Comparison of ENCODE assay signal across 8 cellular contexts in the genomic region with DNA sequence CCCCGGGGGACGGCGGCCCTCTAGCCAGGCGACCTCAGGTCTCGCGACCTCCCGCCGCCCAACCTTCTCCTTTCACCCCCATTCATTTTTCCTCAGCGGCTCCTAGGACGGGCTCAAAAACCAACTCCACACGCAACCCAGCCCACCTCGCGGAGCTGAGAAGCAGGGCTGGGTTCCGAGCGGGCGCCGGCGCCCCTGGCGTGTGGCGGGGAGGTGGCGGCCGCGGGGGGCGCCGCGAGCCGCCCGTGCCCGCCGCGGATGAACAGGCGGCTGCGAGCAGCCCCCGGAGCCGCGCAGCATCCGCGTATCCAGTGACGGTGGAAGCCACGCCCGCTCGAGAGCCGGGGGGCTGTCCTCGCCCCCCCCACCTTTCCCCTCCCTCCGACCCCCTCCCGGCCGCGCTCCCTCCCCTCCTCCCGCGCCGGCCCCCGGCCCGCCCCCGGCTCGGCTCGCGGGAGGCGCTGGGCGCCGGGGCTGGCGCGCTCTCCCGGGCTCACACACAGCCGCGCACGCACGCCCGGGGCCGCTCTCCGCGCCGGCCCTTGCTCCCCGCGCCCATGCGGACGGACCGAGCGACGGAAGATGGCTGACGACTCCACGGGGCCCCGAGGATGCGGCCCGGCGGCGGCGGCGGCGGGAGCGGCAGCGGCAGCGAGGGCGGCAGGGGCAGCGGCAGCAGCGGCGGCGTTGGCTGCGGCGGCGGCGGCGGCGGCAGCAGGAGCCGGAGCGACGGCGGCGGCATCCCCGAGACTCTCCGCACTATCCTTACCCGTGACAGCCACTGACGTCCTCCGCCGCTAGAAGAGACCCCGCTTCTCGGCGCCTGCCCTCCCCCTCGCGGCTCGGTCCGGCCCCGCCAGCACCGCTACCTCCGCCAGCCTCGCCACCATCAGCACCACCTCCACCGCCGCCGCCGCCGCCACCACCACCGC. TPM values are rescaled to one million over a fixed set of nuclear protein-coding genes. Genes with fewer than 3 reads are reported as not detected.
DNase-seq lines count a peak whose midpoint lies in the region; ATAC-seq and TF ChIP-seq lines count a peak whose summit lies in the region.

A gene with protein sequence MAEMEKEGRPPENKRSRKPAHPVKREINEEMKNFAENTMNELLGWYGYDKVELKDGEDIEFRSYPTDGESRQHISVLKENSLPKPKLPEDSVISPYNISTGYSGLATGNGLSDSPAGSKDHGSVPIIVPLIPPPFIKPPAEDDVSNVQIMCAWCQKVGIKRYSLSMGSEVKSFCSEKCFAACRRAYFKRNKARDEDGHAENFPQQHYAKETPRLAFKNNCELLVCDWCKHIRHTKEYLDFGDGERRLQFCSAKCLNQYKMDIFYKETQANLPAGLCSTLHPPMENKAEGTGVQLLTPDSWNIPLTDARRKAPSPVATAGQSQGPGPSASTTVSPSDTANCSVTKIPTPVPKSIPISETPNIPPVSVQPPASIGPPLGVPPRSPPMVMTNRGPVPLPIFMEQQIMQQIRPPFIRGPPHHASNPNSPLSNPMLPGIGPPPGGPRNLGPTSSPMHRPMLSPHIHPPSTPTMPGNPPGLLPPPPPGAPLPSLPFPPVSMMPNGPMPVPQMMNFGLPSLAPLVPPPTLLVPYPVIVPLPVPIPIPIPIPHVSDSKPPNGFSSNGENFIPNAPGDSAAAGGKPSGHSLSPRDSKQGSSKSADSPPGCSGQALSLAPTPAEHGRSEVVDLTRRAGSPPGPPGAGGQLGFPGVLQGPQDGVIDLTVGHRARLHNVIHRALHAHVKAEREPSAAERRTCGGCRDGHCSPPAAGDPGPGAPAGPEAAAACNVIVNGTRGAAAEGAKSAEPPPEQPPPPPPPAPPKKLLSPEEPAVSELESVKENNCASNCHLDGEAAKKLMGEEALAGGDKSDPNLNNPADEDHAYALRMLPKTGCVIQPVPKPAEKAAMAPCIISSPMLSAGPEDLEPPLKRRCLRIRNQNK (plus strand): TSS at position 482 of the 932 bp plus-strand sequence. CDS start 500 bp downstream, outside the sequence.

- no peaks in the 10 kb centered on the region for H3K36me3 ChIP-seq in naive thymus-derived CD4-positive, alpha-beta T cell (ENCODE audit: control insufficient read depth in 2 of 3, insufficient read depth in 3 of 3, low read length in 3 of 3)
- H3K36me3 ChIP-seq in tibial artery: no peaks in the 10 kb centered on the region

- POLR2A ChIA-PET in naive thymus-derived CD4-positive, alpha-beta T cell (lab: Charles Lee): interaction anchor here (2.0 kb wide), 1 partner anchor 30 kb away, joined by 10 read pairs; a partner anchor contains a TSS

- H3K4me3 ChIP-seq in naive thymus-derived CD4-positive, alpha-beta T cell (ENCODE audit: low read length): peak within 1 kb of the TSS; percentile 59
- H3K4me3 ChIP-seq in tibial artery: peak within 1 kb of the TSS; percentile 76 to 89

- ATAC-seq in HG02623 (IDR thresholded peaks at IDR 0.05; ENCODE audit: unreplicated experiment): peak; percentile 40
- peak; percentile 58 for ATAC-seq in naive thymus-derived CD4-positive, alpha-beta T cell
- no peak for ATAC-seq in HG03139 (IDR thresholded peaks at IDR 0.05; ENCODE audit: unreplicated experiment)

- peaks cover 11 to 22% (median 20%) of the 10 kb centered on the region in 7 donors for H3K4me1 Mint-ChIP-seq in naive thymus-derived CD4-positive, alpha-beta T cell

- H3K36me3 Mint-ChIP-seq in naive thymus-derived CD4-positive, alpha-beta T cell: peaks cover 0 to 5% (median 0%) of the 10 kb centered on the region in 5 donors

- H3K27ac Mint-ChIP-seq in naive thymus-derived CD4-positive, alpha-beta T cell: peak within 1 kb of the TSS in 4 of 9 donors; percentile 7 to 39 (median 34)

- peaks cover 32 to 52% (median 43%) of the 10 kb centered on the region in 5 donors for H3K27me3 Mint-ChIP-seq in naive thymus-derived CD4-positive, alpha-beta T cell

- intact Hi-C loops in naive thymus-derived CD4-positive, alpha-beta T cell (cut with micrococcal nuclease): loop anchor here (1.0 to 10.0 kb wide), 4 partner anchors 31 to 185 kb away; a partner anchor contains a TSS
- intact Hi-C loops in tibial artery (cut with DNase I; ENCODE audit: low total_unique reads): loop anchor here (5.0 kb wide), 2 partner anchors 52 to 72 kb away; no protein-coding TSS in a partner anchor

- no peaks in the 10 kb centered on the region for H3K9me3 ChIP-seq in naive thymus-derived CD4-positive, alpha-beta T cell (ENCODE audit: control insufficient read depth in 2 of 3, low read length in 3 of 3)
- no peaks in the 10 kb centered on the region for H3K9me3 ChIP-seq in tibial artery

- peak within 1 kb of the TSS; percentile 85 to 95 (median 90) for H3K4me3 Mint-ChIP-seq in naive thymus-derived CD4-positive, alpha-beta T cell

- H3K27me3 ChIP-seq in naive thymus-derived CD4-positive, alpha-beta T cell (ENCODE audit: control insufficient read depth in 2 of 2, insufficient read depth in 2 of 2, low read length in 2 of 2): peaks cover 18 to 23% of the 10 kb centered on the region in 2 donors
- no peaks in the 10 kb centered on the region for H3K27me3 ChIP-seq in tibial artery

- DNase-seq in Daoy (ENCODE audit: low read depth) (peak; percentile 73), NCI-H774 (lab: John Stamatoyannopoulos, UW) (peak; percentile 86), fibroblast of the conjunctiva (ENCODE audit: low read depth) (peak; percentile 18), tibial artery (peak; percentile 53 to 81)
- peak; percentile 6 to 10 for DNase-seq in activated T-helper 1 cell treated with anti-CD3 and anti-CD28 coated beads, Interleukin-2, amount 50 U/mL, for 16 hours (ENCODE audit: low read depth in 1 of 2, low spot score in 1 of 2)
- peak in 8 of 9 donors; percentile 28 to 52 (median 35) for DNase-seq in naive thymus-derived CD4-positive, alpha-beta T cell

- H3K27ac ChIP-seq in naive thymus-derived CD4-positive, alpha-beta T cell (ENCODE audit: low read depth, low read length): no peak within 1 kb of the TSS
- H3K27ac ChIP-seq in tibial artery: peak within 1 kb of the TSS; percentile 83 to 92

- peak; percentile 17 to 24 for TF ChIP-seq CTCF in tibial artery (IDR thresholded peaks at IDR 0.05)

- H3K4me1 ChIP-seq in naive thymus-derived CD4-positive, alpha-beta T cell (ENCODE audit: control insufficient read depth in 2 of 2, insufficient read depth in 2 of 2, low read length in 2 of 2): peaks cover 9 to 15% of the 10 kb centered on the region in 2 donors
- H3K4me1 ChIP-seq in tibial artery: peaks cover 0 to 37% (median 22%) of the 10 kb centered on the region in 4 donors

- peaks cover 0 to 2% (median 0%) of the 10 kb centered on the region in 11 donors for H3K9me3 Mint-ChIP-seq in naive thymus-derived CD4-positive, alpha-beta T cell

- CTCF ChIA-PET in naive thymus-derived CD4-positive, alpha-beta T cell (lab: Charles Lee): no interaction called here

RNA-seq across cellular contexts. Expression of the gene that starts here (rescaled TPM):
- 1.8 and 2.1 TPM in 2 replicates for total RNA-seq in Daoy (2014; rRNA removed; shearing (Covaris generic))
- under 1 TPM in 2 of 5 experiments, not detected in 3; 0.08 to 0.15 TPM for total RNA-seq in naive thymus-derived CD4-positive, alpha-beta T cell
- not detected for polyA plus RNA-seq in naive thymus-derived CD4-positive, alpha-beta T cell

Comparison
In these comparisons a context has a peak if more than half of its experiments do, and no peak if none do; other contexts are left out.
1. Peak in DNase-seq, ATAC-seq and H3K4me3 ChIP-seq in naive thymus-derived CD4-positive, alpha-beta T cell; RNA of the gene not detected or under 1 TPM.
2. DNase-seq: peak in every context shown above with its lines; median percentile 86 in NCI-H774; 73 in Daoy; 67 in tibial artery; 35 in naive thymus-derived CD4-positive, alpha-beta T cell; 18 in fibroblast of the conjunctiva; 8 in activated T-helper 1 cell treated with anti-CD3 and anti-CD28 coated beads, Interleukin-2, amount 50 U/mL, for 16 hours.